25 cellular contexts compared by ENCODE assay signal in the genomic region with DNA sequence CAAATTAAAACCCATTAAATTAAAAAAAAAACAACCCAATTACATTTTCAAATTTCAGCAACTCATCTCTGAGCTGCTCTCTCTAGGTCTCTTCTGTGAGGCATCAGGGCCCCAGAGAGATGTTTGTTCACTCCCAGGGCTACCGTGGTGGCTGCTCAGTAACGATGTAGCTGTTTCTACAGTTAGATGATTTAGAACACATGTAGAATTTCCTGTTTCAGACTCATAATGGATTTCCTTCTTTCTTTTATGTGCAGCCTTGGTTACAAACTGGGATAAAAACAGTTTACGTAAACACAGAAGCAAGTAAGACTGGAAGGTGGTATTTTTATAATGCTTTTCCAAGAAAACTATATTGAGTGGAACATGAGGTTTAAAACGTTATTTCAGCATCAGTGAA.
DNase-seq lines count a peak whose midpoint lies in the region; ATAC-seq and TF ChIP-seq lines count a peak whose summit lies in the region.
"Had no signal": no experiment of that assay in that cellular context is flagged by ENCODE, and none has a peak within 500 bp of the region (broad histone marks: within the 10 kb centered on the region; RNA-seq: fewer than 3 reads in every experiment).

No MANE protein-coding gene starts in this region.

- no peak for TF ChIP-seq CTCF in AG09309 (IDR thresholded peaks at IDR 0.05; ENCODE audit: control insufficient read depth, insufficient read depth, low read depth, low read length, missing control alignments)
- no peak for TF ChIP-seq CTCF in PC-9 (conservative IDR thresholded peaks at IDR 0.05)
- no peak for TF ChIP-seq CTCF in fibroblast of villous mesenchyme (IDR thresholded peaks at IDR 0.05; ENCODE audit: insufficient read depth, low read depth, low read length)

- 0 out of 2 replicates have a peak, but pooled peaks cover 6% of the 10 kb centered on the region for H3K4me1 ChIP-seq in PC-9 (replicated peaks; ENCODE audit: insufficient read depth)
- H3K4me1 ChIP-seq: body of pancreas had no signal

- POLR2A ChIA-PET in PC-9 (lab: Charles Lee; ENCODE audit: unreplicated experiment): no interaction called here

- CTCF ChIA-PET in PC-9 (lab: Charles Lee): no interaction called here

- ATAC-seq in HG03135 (IDR thresholded peaks at IDR 0.05; ENCODE audit: unreplicated experiment): no peak
- ATAC-seq: activated CD8-positive, alpha-beta memory T cell treated with anti-CD3 and anti-CD28 coated beads, Interleukin-2, amount 10 ng/mL, durations not matched to agents 7 days and 5 days; body of pancreas; effector memory CD8-positive, alpha-beta T cell; heart left ventricle; Right ventricle myocardium inferior; stimulated activated naive CD8-positive, alpha-beta T cell treated with anti-CD3 and anti-CD28 coated beads, Interleukin-15, Interleukin-2, amounts not matched to agents 100 U/mL and 50 U/mL, for 24 hours; T-cell had no signal

- BruUV-seq in PC-9 (replicated peaks; lab: Mats Ljungman, UMichigan): no TSS peak

- H3K79me2 ChIP-seq in PC-9 (ENCODE audit: low read depth): no peaks in the 10 kb centered on the region

- H3K9me2 ChIP-seq in PC-9 (ENCODE audit: insufficient read depth): no peaks in the 10 kb centered on the region

- H3K4me3 ChIP-seq in AG09309 (ENCODE audit: control insufficient read depth, low read depth, low read length): no peak overlapping the region
- H3K4me3 ChIP-seq in PC-9: no peak overlapping the region
- H3K4me3 ChIP-seq in fibroblast of villous mesenchyme (ENCODE audit: low read depth, low read length): no peak overlapping the region
- H3K4me3 ChIP-seq: body of pancreas, heart left ventricle, tibial nerve had no signal

- DNase-seq in AG09309 (ENCODE audit: low read depth) (peak; percentile 38), DMS153 treated with DMSO at 0.1 percent for 48 hours (lab: John Stamatoyannopoulos, UW; ENCODE audit: unreplicated experiment) (peak; percentile 77), PC-9 (peak in 1 of 2 experiments; percentile 26), fibroblast of villous mesenchyme (ENCODE audit: low read depth) (peak; percentile 36), LoVo (ENCODE audit: low spot score) (no peak), islet precursor cell (no peak), dedifferentiated amniotic fluid mesenchymal stem cell (ENCODE audit: extremely low spot score) (no peak)
- DNase-seq: activated CD8-positive, alpha-beta memory T cell treated with anti-CD3 and anti-CD28 coated beads, Interleukin-2, amount 10 ng/mL, durations not matched to agents 7 days and 5 days; activated naive CD8-positive, alpha-beta T cell treated with anti-CD3 and anti-CD28 coated beads, Interleukin-2, amount 10 ng/mL, durations not matched to agents 7 days and 5 days; AML-193; body of pancreas; Caco-2; effector memory CD8-positive, alpha-beta T cell; GOT3; heart left ventricle; Karpas-422; NCI-H1092 treated with DMSO at 0.1 percent for 48 hours; NCI-H524; small intestine; stimulated activated CD4-positive, alpha-beta T cell treated with anti-CD3 and anti-CD28 coated beads, Interleukin-4, amount 100 ng/mL, for 1 hour; stimulated activated naive CD8-positive, alpha-beta T cell treated with anti-CD3 and anti-CD28 coated beads, Interleukin-15, Interleukin-2, amounts not matched to agents 100 U/mL and 50 U/mL, for 24 hours; T-cell had no signal

- no peak overlapping the region for H3K4me2 ChIP-seq in PC-9

- H3K27me3 ChIP-seq in PC-9 (ENCODE audit: insufficient read depth, low read depth): no peaks in the 10 kb centered on the region
- H3K27me3 ChIP-seq: body of pancreas, heart left ventricle, tibial nerve had no signal

- no peaks in the 10 kb centered on the region for H3K36me3 ChIP-seq in PC-9 (ENCODE audit: low read depth)
- H3K36me3 ChIP-seq: heart left ventricle, tibial nerve had no signal

- no peak overlapping the region for H3K27ac ChIP-seq in PC-9
- H3K27ac ChIP-seq: body of pancreas, heart left ventricle, tibial nerve had no signal

- no peaks in the 10 kb centered on the region for H3F3A ChIP-seq in PC-9 (ENCODE audit: insufficient read depth, low read depth)

- H3K9me3 ChIP-seq in PC-9 (ENCODE audit: insufficient read depth, low read depth): 0 out of 2 replicates have a peak, but pooled peaks cover 3% of the 10 kb centered on the region
- H3K9me3 ChIP-seq: body of pancreas, Caco-2, heart left ventricle, tibial nerve had no signal

- intact Hi-C loops in PC-9 (cut with micrococcal nuclease; ENCODE audit: unreplicated experiment): no loop called here

- no peaks in the 10 kb centered on the region; the same call in 1 of the 2 replicates for H4K20me1 ChIP-seq in PC-9 (ENCODE audit: insufficient read depth)

- H2AFZ ChIP-seq in PC-9: peak overlapping the region; percentile 20; the same call in 1 of the 2 replicates

Comparison
In these comparisons a context has a peak if more than half of its experiments do, and no peak if none do; other contexts are left out.
1. DNase-seq: peak in AG09309 (single experiment), DMS153 treated with DMSO at 0.1 percent for 48 hours (single experiment) and fibroblast of villous mesenchyme (single experiment); none in LoVo (single experiment), islet precursor cell (single experiment) and dedifferentiated amniotic fluid mesenchymal stem cell (single experiment).